In genomic region chr12:114500775-114501473, GRCh38 we compare ENCODE assay signal across 26 cellular contexts.
A peak's percentile ranks its signal among the peaks of the same experiment; 100 is the strongest.
DNase-seq lines count a peak whose midpoint lies in the region; ATAC-seq and TF ChIP-seq lines count a peak whose summit lies in the region.
"Had no signal": no experiment of that assay in that cellular context is flagged by ENCODE, and none has a peak within 500 bp of the region (broad histone marks: within the 10 kb centered on the region; RNA-seq: fewer than 3 reads in every experiment).

No MANE protein-coding gene starts in this region.

- H3K9me3 Mint-ChIP-seq in nephron progenitor cell (peaks cover 3% of the 10 kb centered on the region), progenitor cell of endocrine pancreas (ENCODE audit: low read depth) (no peaks in the 10 kb centered on the region)
- H3K9me3 Mint-ChIP-seq: activated CD4-positive, alpha-beta T cell treated with anti-CD3 and anti-CD28 coated beads, Interleukin-2, amount 10 ng/mL, durations not matched to agents 24 days and 14 days had no signal

- H3K4me3 Mint-ChIP-seq in nephron progenitor cell (peak overlapping the region; percentile 73), progenitor cell of endocrine pancreas (ENCODE audit: low read depth) (no peak overlapping the region)
- H3K4me3 Mint-ChIP-seq: activated CD4-positive, alpha-beta T cell treated with anti-CD3 and anti-CD28 coated beads, Interleukin-2, amount 10 ng/mL, durations not matched to agents 24 days and 14 days had no signal

- H3K27me3 Mint-ChIP-seq in nephron progenitor cell (ENCODE audit: low read depth, poor library complexity) (peaks cover 96% of the 10 kb centered on the region), progenitor cell of endocrine pancreas (peaks cover 80% of the 10 kb centered on the region)

- peaks cover 42% of the 10 kb centered on the region for H3K27me3 ChIP-seq in NT2/D1 (ENCODE audit: insufficient read depth, insufficient read length)
- H3K27me3 ChIP-seq: thyroid gland had no signal

- H3K4me1 Mint-ChIP-seq in nephron progenitor cell, result peaks cover 25% of the 10 kb centered on the region
- H3K4me1 Mint-ChIP-seq in progenitor cell of endocrine pancreas (ENCODE audit: low read depth), result no peaks in the 10 kb centered on the region
- H3K4me1 Mint-ChIP-seq: activated CD4-positive, alpha-beta T cell treated with anti-CD3 and anti-CD28 coated beads, Interleukin-2, amount 10 ng/mL, durations not matched to agents 24 days and 14 days had no signal

- H3K4me1 ChIP-seq in NT2/D1 (ENCODE audit: insufficient read depth, insufficient read length), result no peaks in the 10 kb centered on the region
- H3K4me1 ChIP-seq: gastrocnemius medialis, stomach, thyroid gland had no signal

- ATAC-seq in HG02852 (IDR thresholded peaks at IDR 0.05; ENCODE audit: unreplicated experiment) (no peak), HG02798 (IDR thresholded peaks at IDR 0.05; ENCODE audit: poor library complexity, unreplicated experiment) (no peak)
- ATAC-seq: gastrocnemius medialis, left cardiac atrium had no signal

- DNase-seq in ELF-1 (ENCODE audit: low read depth, low spot score) (peak; percentile 43), NT2/D1 (ENCODE audit: low read depth, low spot score) (no peak), nephron progenitor cell (peak; percentile 57), progenitor cell of endocrine pancreas (ENCODE audit: low spot score, unreplicated experiment) (no peak)
- DNase-seq: activated CD4-positive, alpha-beta T cell treated with anti-CD3 and anti-CD28 coated beads, Interleukin-2, amount 10 ng/mL, durations not matched to agents 24 days and 14 days; activated gamma-delta T cell; activated T-cell treated with anti-CD3 and anti-CD28 coated beads, Interleukin-2, amount 50 U/mL, for 1 hour; central memory CD4-positive, alpha-beta T cell; dermis blood vessel endothelial cell; gastrocnemius medialis; GF-D8; hypothalamus; KG1; left cardiac atrium; MG63; NCI-H1105 treated with DMSO at 0.1 percent for 48 hours; NCI-H2081; NCI-H345; NCI-H774; nucleus accumbens; stomach; thyroid gland had no signal

- H3K4me3 ChIP-seq in NT2/D1 (ENCODE audit: insufficient read length, low read depth) (peak overlapping the region; percentile 33), iPS-11a (ENCODE audit: low read depth, low read length) (peak overlapping the region; percentile 17)
- H3K4me3 ChIP-seq: BLaER1, gastrocnemius medialis, MG63, stomach, thyroid gland had no signal

- no peak for TF ChIP-seq CTCF in nephron progenitor cell (IDR thresholded peaks at IDR 0.05)
- TF ChIP-seq CTCF in progenitor cell of endocrine pancreas (IDR thresholded peaks at IDR 0.05; ENCODE audit: unreplicated experiment), result no peak

- H3K36me3 Mint-ChIP-seq in nephron progenitor cell (ENCODE audit: low read depth), result no peaks in the 10 kb centered on the region
- no peaks in the 10 kb centered on the region for H3K36me3 Mint-ChIP-seq in progenitor cell of endocrine pancreas (ENCODE audit: insufficient read depth)

- H3K9me3 ChIP-seq in NT2/D1 (ENCODE audit: insufficient read depth, low read length), result no peaks in the 10 kb centered on the region
- H3K9me3 ChIP-seq: BLaER1, gastrocnemius medialis, MG63, stomach, thyroid gland had no signal

- no peak overlapping the region for H3K9ac ChIP-seq in NT2/D1 (ENCODE audit: insufficient read length, low read depth)
- H3K9ac ChIP-seq: BLaER1 had no signal

- H3K27ac Mint-ChIP-seq in nephron progenitor cell, result no peak overlapping the region
- H3K27ac Mint-ChIP-seq in progenitor cell of endocrine pancreas, result no peak overlapping the region
- H3K27ac Mint-ChIP-seq: activated CD4-positive, alpha-beta T cell treated with anti-CD3 and anti-CD28 coated beads, Interleukin-2, amount 10 ng/mL, durations not matched to agents 24 days and 14 days had no signal

- H3K36me3 ChIP-seq in NT2/D1 (ENCODE audit: insufficient read depth, insufficient read length, low read length), result no peaks in the 10 kb centered on the region
- H3K36me3 ChIP-seq: BLaER1, gastrocnemius medialis, MG63, stomach, thyroid gland had no signal

Comparison
In these comparisons a context has a peak if more than half of its experiments do, and no peak if none do; other contexts are left out.
1. DNase-seq: peak in ELF-1 (single experiment) and nephron progenitor cell (single experiment); none in NT2/D1 (single experiment) and progenitor cell of endocrine pancreas (single experiment).